ENCODE assay signal across 8 cellular contexts in genomic region chr12:57522019-57522886, GRCh38. TPM values are rescaled to one million over a fixed set of nuclear protein-coding genes. Genes with fewer than 3 reads are reported as not detected.
DNase-seq lines count a peak whose midpoint lies in the region; ATAC-seq and TF ChIP-seq lines count a peak whose summit lies in the region.

TSS of gene MBD6 (plus strand) at chr12:57522824. CDS start at chr12:57524304, 1,480 bp downstream.

- ATAC-seq in HG02642 (IDR thresholded peaks at IDR 0.05; ENCODE audit: poor library complexity, unreplicated experiment): peak; percentile 38

- H3K9me3 ChIP-seq in cardiac muscle cell (ENCODE audit: low read depth): no peaks in the 10 kb centered on the region

- H3K4me1 Mint-ChIP-seq in type B pancreatic cell (ENCODE audit: unreplicated experiment): peaks cover 44% of the 10 kb centered on the region

- DNase-seq in GM12865 (ENCODE audit: low read depth) (peak; percentile 97), NCI-H1105 (lab: John Stamatoyannopoulos, UW) (peak; percentile 79), SW 1271 (lab: John Stamatoyannopoulos, UW) (peak; percentile 84 to 89), cardiac muscle cell (ENCODE audit: low read depth in 1 of 2, low spot score in 1 of 2) (peak; percentile 95 to 96), pons (ENCODE audit: low spot score) (peak; percentile 90), type B pancreatic cell (ENCODE audit: extremely low spot score, unreplicated experiment) (peak; percentile 96)
- peak; percentile 72 for DNase-seq in activated naive CD8-positive, alpha-beta T cell treated with anti-CD3 and anti-CD28 coated beads, Interleukin-2, amount 50 U/mL, for 16 hours (ENCODE audit: low read depth, low spot score)

- peak within 1 kb of the TSS; percentile 99 for H3K27ac Mint-ChIP-seq in type B pancreatic cell

- peaks cover 3% of the 10 kb centered on the region for H3K36me3 ChIP-seq in cardiac muscle cell

- peaks cover 9% of the 10 kb centered on the region for H3K36me3 Mint-ChIP-seq in type B pancreatic cell

- H3K27me3 Mint-ChIP-seq in type B pancreatic cell: no peaks in the 10 kb centered on the region

- H3K4me1 ChIP-seq in cardiac muscle cell (ENCODE audit: low read depth): peaks cover 37% of the 10 kb centered on the region

- TF ChIP-seq CTCF in GM12865 (IDR thresholded peaks at IDR 0.05; ENCODE audit: insufficient read depth, low read depth, low read length, missing control alignments) (no peak), cardiac muscle cell (IDR thresholded peaks at IDR 0.05; ENCODE audit: low read depth, low read length) (no peak), type B pancreatic cell (conservative IDR thresholded peaks at IDR 0.05) (no peak)

- peak within 1 kb of the TSS; percentile 92 for H3K4me3 ChIP-seq in GM12865 (ENCODE audit: low read depth, low read length)
- H3K4me3 ChIP-seq in cardiac muscle cell: peak within 1 kb of the TSS; percentile 45

- H3K27ac ChIP-seq in cardiac muscle cell: peak within 1 kb of the TSS; percentile 98

- no peaks in the 10 kb centered on the region for H3K27me3 ChIP-seq in cardiac muscle cell

- no peaks in the 10 kb centered on the region for H3K9me3 Mint-ChIP-seq in type B pancreatic cell

- peak within 1 kb of the TSS; percentile 99 for H3K4me3 Mint-ChIP-seq in type B pancreatic cell

RNA-seq across cellular contexts. Expression of gene MBD6, which starts in this region (rescaled TPM):
- total RNA-seq in cardiac muscle cell (13.8 and 14.1 TPM in 2 replicates), type B pancreatic cell (ENCODE audit: low replicate concordance) (87.5 and 94.7 TPM in 2 replicates)
- polyA plus RNA-seq in cardiac muscle cell: 22.8 and 36.9 TPM in 2 replicates

Comparison
In these comparisons a context has a peak if more than half of its experiments do, and no peak if none do; other contexts are left out.
1. Peak in every context shown above with its lines: DNase-seq, ATAC-seq, H3K4me3 ChIP-seq and H3K27ac ChIP-seq.